In genomic region chr6:99282479-99283062, GRCh38 we compare ENCODE assay signal across 10 cellular contexts.
A peak's percentile ranks its signal among the peaks of the same experiment; 100 is the strongest.
DNase-seq lines count a peak whose midpoint lies in the region; ATAC-seq, FAIRE-seq and TF ChIP-seq lines count a peak whose summit lies in the region.
"Had no signal": no experiment of that assay in that cellular context is flagged by ENCODE, and none has a peak within 500 bp of the region (broad histone marks: within the 10 kb centered on the region; RNA-seq: fewer than 3 reads in every experiment).

No MANE protein-coding gene starts in this region.

- ATAC-seq in GM18511 (IDR thresholded peaks at IDR 0.05; ENCODE audit: unreplicated experiment), result peak; percentile 63
- no peak for ATAC-seq in GM19324 (IDR thresholded peaks at IDR 0.05; ENCODE audit: low FRiP score, unreplicated experiment)

- H3K9me3 ChIP-seq in CD4-positive, alpha-beta memory T cell (ENCODE audit: control insufficient read depth in 1 of 2, low read length in 2 of 2), result no peaks in the 10 kb centered on the region
- H3K9me3 ChIP-seq: neutrophil had no signal

- no peaks in the 10 kb centered on the region for H3K27me3 ChIP-seq in CD4-positive, alpha-beta memory T cell (ENCODE audit: insufficient read depth, low read length)

- H3K36me3 Mint-ChIP-seq in endothelial cell (ENCODE audit: low read depth, unreplicated experiment) (no peaks in the 10 kb centered on the region), Calu3 (ENCODE audit: insufficient read depth, unreplicated experiment) (no peaks in the 10 kb centered on the region)
- no peaks in the 10 kb centered on the region for H3K36me3 Mint-ChIP-seq in CD4-positive, alpha-beta memory T cell

- DNase-seq in NCI-H446 treated with DMSO at 0.1 percent for 48 hours (lab: John Stamatoyannopoulos, UW) (peak; percentile 3), endothelial cell (ENCODE audit: low spot score) (no peak), Calu3 (no peak)
- DNase-seq in CD4-positive, alpha-beta memory T cell, result no peak
- DNase-seq in activated CD8-positive, alpha-beta memory T cell treated with anti-CD3 and anti-CD28 coated beads, Interleukin-2, amount 50 U/mL, for 48 hours, result no peak

- no peaks in the 10 kb centered on the region for H3K36me3 ChIP-seq in CD4-positive, alpha-beta memory T cell (ENCODE audit: insufficient read depth, low read length)
- H3K36me3 ChIP-seq: neutrophil had no signal

- no peaks in the 10 kb centered on the region for H3K4me1 ChIP-seq in CD4-positive, alpha-beta memory T cell (ENCODE audit: insufficient read depth, low read length)

- no TSS peak for BruUV-seq in Calu3 (replicated peaks; lab: Mats Ljungman, UMichigan)

- H3K27ac Mint-ChIP-seq in endothelial cell (ENCODE audit: unreplicated experiment), result no peak overlapping the region
- H3K27ac Mint-ChIP-seq in Calu3 (ENCODE audit: unreplicated experiment), result no peak overlapping the region
- H3K27ac Mint-ChIP-seq in CD4-positive, alpha-beta memory T cell, result no peak overlapping the region

- peak; percentile 98 for FAIRE-seq in A204.1 (lab: Jason Lieb, UNC)
- FAIRE-seq: GM18507 had no signal

- peak; percentile 65 for TF ChIP-seq CTCF in endothelial cell (IDR thresholded peaks at IDR 0.05; ENCODE audit: unreplicated experiment)
- TF ChIP-seq CTCF in Calu3 (IDR thresholded peaks at IDR 0.05; ENCODE audit: unreplicated experiment), result no peak

- H3K4me3 Mint-ChIP-seq in endothelial cell (ENCODE audit: unreplicated experiment) (no peak overlapping the region), Calu3 (ENCODE audit: low read depth, unreplicated experiment) (no peak overlapping the region)
- H3K4me3 Mint-ChIP-seq in CD4-positive, alpha-beta memory T cell, result no peak overlapping the region

- CTCF ChIA-PET in Calu3 (lab: Charles Lee), result no interaction called here
- CTCF ChIA-PET in CD4-positive, alpha-beta memory T cell (lab: Charles Lee; ENCODE audit: partially characterized antibody), result no interaction called here

- intact Hi-C loops in Calu3 (cut with micrococcal nuclease; ENCODE audit: unreplicated experiment), result no loop called here
- intact Hi-C loops in CD4-positive, alpha-beta memory T cell (cut with micrococcal nuclease), result no loop called here

- H3K4me1 Mint-ChIP-seq in endothelial cell (ENCODE audit: unreplicated experiment) (peaks cover 12% of the 10 kb centered on the region), Calu3 (ENCODE audit: low read depth, unreplicated experiment) (no peaks in the 10 kb centered on the region)
- no peaks in the 10 kb centered on the region for H3K4me1 Mint-ChIP-seq in CD4-positive, alpha-beta memory T cell

- H3K27me3 Mint-ChIP-seq in endothelial cell (ENCODE audit: unreplicated experiment) (no peaks in the 10 kb centered on the region), Calu3 (ENCODE audit: unreplicated experiment) (peaks cover 22% of the 10 kb centered on the region)
- peaks cover 5 to 8% of the 10 kb centered on the region in 2 donors for H3K27me3 Mint-ChIP-seq in CD4-positive, alpha-beta memory T cell

- H3K4me3 ChIP-seq in CD4-positive, alpha-beta memory T cell (ENCODE audit: low read length in 2 of 2), result no peak overlapping the region

- H3K9me3 Mint-ChIP-seq in endothelial cell (ENCODE audit: unreplicated experiment) (no peaks in the 10 kb centered on the region), Calu3 (ENCODE audit: low read depth, unreplicated experiment) (no peaks in the 10 kb centered on the region)
- no peaks in the 10 kb centered on the region for H3K9me3 Mint-ChIP-seq in CD4-positive, alpha-beta memory T cell

- POLR2A ChIA-PET in CD4-positive, alpha-beta memory T cell (lab: Charles Lee; ENCODE audit: partially characterized antibody), result no interaction called here

- no peak overlapping the region for H3K27ac ChIP-seq in CD4-positive, alpha-beta memory T cell (ENCODE audit: low read depth, low read length)
- H3K27ac ChIP-seq: neutrophil had no signal
